ENCODE assay signal across 8 cellular contexts in genomic region chr4:107034091-107034698, GRCh38. TPM values are rescaled to one million over a fixed set of nuclear protein-coding genes. Genes with fewer than 3 reads are reported as not detected.
DNase-seq lines count a peak whose midpoint lies in the region; ATAC-seq and TF ChIP-seq lines count a peak whose summit lies in the region.

No MANE protein-coding gene starts in this region.

- WGBS in HUES64, result 3% methylated on average over 35 of the region's 35 CpGs

- H3K27me3 ChIP-seq in HUES64 (ENCODE audit: insufficient read depth, low read length), result peaks cover 67% of the 10 kb centered on the region
- H3K27me3 ChIP-seq in rectal smooth muscle tissue (ENCODE audit: control insufficient read depth, insufficient read depth, low read length), result peaks cover 2% of the 10 kb centered on the region

- peaks cover 58% of the 10 kb centered on the region for H3K27me3 Mint-ChIP-seq in activated CD8-positive, alpha-beta T cell treated with anti-CD3 and anti-CD28 coated beads for 36 hours

- ATAC-seq in activated CD8-positive, alpha-beta T cell treated with anti-CD3 and anti-CD28 coated beads for 36 hours, result peak; percentile 50
- ATAC-seq in GM21381 (IDR thresholded peaks at IDR 0.05; ENCODE audit: unreplicated experiment) (no peak), GM18498 (IDR thresholded peaks at IDR 0.05; ENCODE audit: unreplicated experiment) (no peak)

- POLR2A ChIA-PET in activated CD8-positive, alpha-beta T cell treated with anti-CD3 and anti-CD28 coated beads for 36 hours (lab: Charles Lee), result no interaction called here

- peak overlapping the region; percentile 55 for H3K4me3 Mint-ChIP-seq in activated CD8-positive, alpha-beta T cell treated with anti-CD3 and anti-CD28 coated beads for 36 hours

- CTCF ChIA-PET in activated CD8-positive, alpha-beta T cell treated with anti-CD3 and anti-CD28 coated beads for 36 hours (lab: Charles Lee), result no interaction called here

- H3K4me1 ChIP-seq in HUES64 (ENCODE audit: insufficient read depth, low read length), result peaks cover 13% of the 10 kb centered on the region; the same call in 1 of the 2 replicates
- H3K4me1 ChIP-seq in rectal smooth muscle tissue (ENCODE audit: control insufficient read depth, insufficient read depth, low read length), result peaks cover 9% of the 10 kb centered on the region

- no peaks in the 10 kb centered on the region for H3K9me3 Mint-ChIP-seq in activated CD8-positive, alpha-beta T cell treated with anti-CD3 and anti-CD28 coated beads for 36 hours

- no peaks in the 10 kb centered on the region for H3K36me3 ChIP-seq in HUES64 (ENCODE audit: insufficient read depth, low read length)
- H3K36me3 ChIP-seq in rectal smooth muscle tissue (ENCODE audit: control insufficient read depth, insufficient read depth, low read length), result no peaks in the 10 kb centered on the region

- H3K27ac ChIP-seq in HUES64 (ENCODE audit: low read depth, low read length) (no peak overlapping the region), rectal smooth muscle tissue (ENCODE audit: low read depth, low read length) (peak overlapping the region; percentile 70)

- no peak overlapping the region for H3K9ac ChIP-seq in HUES64 (ENCODE audit: low read depth, low read length)
- no peak overlapping the region for H3K9ac ChIP-seq in rectal smooth muscle tissue (ENCODE audit: low read length)

- DNase-seq in AG09309 (ENCODE audit: low read depth), result no peak
- peak; percentile 16 for DNase-seq in activated CD8-positive, alpha-beta T cell treated with anti-CD3 and anti-CD28 coated beads for 36 hours
- DNase-seq in hepatic stellate cell (ENCODE audit: low spot score), result peak; percentile 15
- DNase-seq in stimulated activated CD4-positive, alpha-beta T cell treated with anti-CD3 and anti-CD28 coated beads, Interleukin-12 subunit alpha, Interleukin-12 subunit beta, amount 100 ng/mL, for 4 hours, result no peak

- H3K27ac Mint-ChIP-seq in activated CD8-positive, alpha-beta T cell treated with anti-CD3 and anti-CD28 coated beads for 36 hours, result no peak overlapping the region

- no peaks in the 10 kb centered on the region for H3K36me3 Mint-ChIP-seq in activated CD8-positive, alpha-beta T cell treated with anti-CD3 and anti-CD28 coated beads for 36 hours (ENCODE audit: low read depth)

- intact Hi-C loops in activated CD8-positive, alpha-beta T cell treated with anti-CD3 and anti-CD28 coated beads for 36 hours (cut with micrococcal nuclease), result no loop called here

- TF ChIP-seq CTCF in AG09309 (IDR thresholded peaks at IDR 0.05; ENCODE audit: control insufficient read depth, insufficient read depth, low read depth, low read length, missing control alignments), result peak; percentile 48
- no peak for TF ChIP-seq CTCF in activated CD8-positive, alpha-beta T cell treated with anti-CD3 and anti-CD28 coated beads for 36 hours (IDR thresholded peaks at IDR 0.05)

- no peaks in the 10 kb centered on the region for H3K9me3 ChIP-seq in HUES64 (ENCODE audit: insufficient read depth, low read depth, low read length)

- peak overlapping the region; percentile 51 for H3K4me3 ChIP-seq in AG09309 (ENCODE audit: control insufficient read depth, low read depth, low read length)
- H3K4me3 ChIP-seq in HUES64 (ENCODE audit: low read length), result peak overlapping the region; percentile 70
- H3K4me3 ChIP-seq in rectal smooth muscle tissue (ENCODE audit: low read length), result peak overlapping the region; percentile 40

- peaks cover 26% of the 10 kb centered on the region for H3K4me1 Mint-ChIP-seq in activated CD8-positive, alpha-beta T cell treated with anti-CD3 and anti-CD28 coated beads for 36 hours (ENCODE audit: low read depth)

RNA-seq across cellular contexts. Expression of gene DKK2, which starts 1.9 kb away (rescaled TPM):
- 0.35 TPM for polyA plus RNA-seq in HUES64 (2013, experiment 1 of 2)
- 0.44 TPM for polyA plus RNA-seq in HUES64 (2013, experiment 2 of 2)
- total RNA-seq in activated CD8-positive, alpha-beta T cell treated with anti-CD3 and anti-CD28 coated beads for 36 hours, result not detected

Comparison
In these comparisons a context has a peak if more than half of its experiments do, and no peak if none do; other contexts are left out.
1. DNase-seq: peak in activated CD8-positive, alpha-beta T cell treated with anti-CD3 and anti-CD28 coated beads for 36 hours (single experiment) and hepatic stellate cell (single experiment); none in AG09309 (single experiment) and stimulated activated CD4-positive, alpha-beta T cell treated with anti-CD3 and anti-CD28 coated beads, Interleukin-12 subunit alpha, Interleukin-12 subunit beta, amount 100 ng/mL, for 4 hours (single experiment).
2. Peak in every context shown above with its lines, with median percentiles within 50 percentile points of each other: H3K4me3 ChIP-seq.